16 cellular contexts compared by ENCODE assay signal in the genomic region with DNA sequence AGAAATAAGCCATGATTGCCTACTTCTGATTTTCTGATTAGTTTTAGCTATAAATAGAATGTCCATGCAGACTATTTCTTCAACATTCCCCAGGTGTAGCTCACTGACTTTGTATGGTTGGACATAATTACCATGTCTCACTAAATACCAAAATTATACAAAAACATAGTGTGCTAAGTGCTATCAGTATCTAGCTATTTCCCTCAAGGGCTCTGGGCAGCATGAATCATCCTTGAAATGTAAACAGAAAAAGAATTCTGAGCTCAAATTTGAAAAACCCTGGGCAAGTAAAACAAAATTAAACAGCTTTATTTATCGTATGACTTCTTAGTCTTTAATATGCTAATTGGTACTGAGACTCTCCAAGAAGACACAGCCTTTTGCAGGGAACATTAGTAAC.
DNase-seq lines count a peak whose midpoint lies in the region; ATAC-seq and TF ChIP-seq lines count a peak whose summit lies in the region.
"Had no signal": no experiment of that assay in that cellular context is flagged by ENCODE, and none has a peak within 500 bp of the region (broad histone marks: within the 10 kb centered on the region; RNA-seq: fewer than 3 reads in every experiment).

No MANE protein-coding gene starts in this region.

- DNase-seq in AG08396 (ENCODE audit: low spot score), result peak; percentile 66
- peak; percentile 38 for DNase-seq in brain microvascular endothelial cell
- peak; percentile 87 for DNase-seq in iris pigment epithelial cell (ENCODE audit: low read depth)
- DNase-seq in CD14-positive monocyte (ENCODE audit: low spot score), result no peak
- no peak for DNase-seq in Right ventricle myocardium superior
- DNase-seq in glomerular visceral epithelial cell (ENCODE audit: extremely low spot score), result no peak
- DNase-seq: esophagus squamous epithelium, GOT3, immature natural killer cell, NCI-H2029 treated with DMSO at 0.1 percent for 48 hours, NCI-H748 treated with DMSO at 0.1 percent for 48 hours, SHP77 treated with DMSO at 0.1 percent for 48 hours had no signal

- peaks cover 0 to 1% (median 0%) of the 10 kb centered on the region in 3 donors for H3K27me3 Mint-ChIP-seq in CD14-positive monocyte (ENCODE audit: low read depth in 3 of 3)
- H3K27me3 Mint-ChIP-seq: B cell had no signal

- intact Hi-C loops in CD14-positive monocyte (cut with micrococcal nuclease) (no loop called here), Right ventricle myocardium superior (cut with DNase I) (no loop called here)

- H3K9me3 ChIP-seq in HEK293 (ENCODE audit: control insufficient read depth, insufficient read depth, low read depth, low read length), result no peaks in the 10 kb centered on the region
- H3K9me3 ChIP-seq: esophagus squamous epithelium had no signal

- no peak overlapping the region for H3K4me3 Mint-ChIP-seq in CD14-positive monocyte
- H3K4me3 Mint-ChIP-seq: B cell, immature natural killer cell had no signal

- H3K4me1 ChIP-seq in HEK293 (ENCODE audit: control insufficient read depth, insufficient read depth, low read length), result no peaks in the 10 kb centered on the region

- POLR2A ChIA-PET in HEK293 (lab: Yijun Ruan, JAX), result no interaction called here

- no peak overlapping the region for H3K27ac ChIP-seq in HEK293 (ENCODE audit: extremely low read depth, low read depth, low read length)
- H3K27ac ChIP-seq in brain microvascular endothelial cell, result no peak overlapping the region
- H3K27ac ChIP-seq: esophagus squamous epithelium, KMS-11 had no signal

- H3K27ac Mint-ChIP-seq in CD14-positive monocyte, result no peak overlapping the region
- H3K27ac Mint-ChIP-seq: B cell, immature natural killer cell had no signal

- peaks cover 0 to 2% (median 0%) of the 10 kb centered on the region in 7 donors for H3K9me3 Mint-ChIP-seq in CD14-positive monocyte
- H3K9me3 Mint-ChIP-seq: immature natural killer cell had no signal

- ATAC-seq in Right ventricle myocardium superior (ENCODE audit: poor library complexity) (no peak), GM18861 (IDR thresholded peaks at IDR 0.05; ENCODE audit: unreplicated experiment) (no peak)

- H3K36me3 Mint-ChIP-seq in CD14-positive monocyte, result no peaks in the 10 kb centered on the region
- H3K36me3 Mint-ChIP-seq: immature natural killer cell had no signal

- in situ Hi-C loops in brain microvascular endothelial cell (cut with HindIII; ENCODE audit: low pct_ligation_motif_present, low sequenced_read_pairs), result no loop called here

- H3K4me1 Mint-ChIP-seq in CD14-positive monocyte, result no peaks in the 10 kb centered on the region
- H3K4me1 Mint-ChIP-seq: B cell, immature natural killer cell had no signal

- CTCF ChIA-PET in HEK293 (lab: Yijun Ruan, JAX), result interaction anchor here (1.3 kb wide), 1 partner anchor 279 kb away, joined by 3 read pairs; no protein-coding TSS in a partner anchor

- H3K4me3 ChIP-seq in HEK293 (ENCODE audit: low read depth, low read length) (no peak overlapping the region), brain microvascular endothelial cell (ENCODE audit: low read depth, low read length) (no peak overlapping the region)
- H3K4me3 ChIP-seq: esophagus squamous epithelium had no signal

- no peak for TF ChIP-seq CTCF in HEK293 (tag by site-specific recombination; IDR thresholded peaks at IDR 0.05)
- TF ChIP-seq CTCF in brain microvascular endothelial cell (IDR thresholded peaks at IDR 0.05; ENCODE audit: low read depth, low read length, missing control alignments), result no peak
- no peak for TF ChIP-seq CTCF in CD14-positive monocyte (IDR thresholded peaks at IDR 0.05)

- H3K36me3 ChIP-seq in HEK293 (ENCODE audit: control insufficient read depth in 2 of 2, insufficient read depth in 1 of 2, low read length in 2 of 2) (peaks cover 6 to 38% of the 10 kb centered on the region in 2 experiments; a peak in 2 of 3 replicates), brain microvascular endothelial cell (replicated peaks) (peaks cover 8% of the 10 kb centered on the region)

- no peaks in the 10 kb centered on the region for H3K27me3 ChIP-seq in brain microvascular endothelial cell (replicated peaks)
- H3K27me3 ChIP-seq: esophagus squamous epithelium had no signal

TF ChIP-seq in HEK293, 187 proteins besides CTCF, POLR2A, EP300 and RAD21:
- TF ChIP-seq, protein P1, sequence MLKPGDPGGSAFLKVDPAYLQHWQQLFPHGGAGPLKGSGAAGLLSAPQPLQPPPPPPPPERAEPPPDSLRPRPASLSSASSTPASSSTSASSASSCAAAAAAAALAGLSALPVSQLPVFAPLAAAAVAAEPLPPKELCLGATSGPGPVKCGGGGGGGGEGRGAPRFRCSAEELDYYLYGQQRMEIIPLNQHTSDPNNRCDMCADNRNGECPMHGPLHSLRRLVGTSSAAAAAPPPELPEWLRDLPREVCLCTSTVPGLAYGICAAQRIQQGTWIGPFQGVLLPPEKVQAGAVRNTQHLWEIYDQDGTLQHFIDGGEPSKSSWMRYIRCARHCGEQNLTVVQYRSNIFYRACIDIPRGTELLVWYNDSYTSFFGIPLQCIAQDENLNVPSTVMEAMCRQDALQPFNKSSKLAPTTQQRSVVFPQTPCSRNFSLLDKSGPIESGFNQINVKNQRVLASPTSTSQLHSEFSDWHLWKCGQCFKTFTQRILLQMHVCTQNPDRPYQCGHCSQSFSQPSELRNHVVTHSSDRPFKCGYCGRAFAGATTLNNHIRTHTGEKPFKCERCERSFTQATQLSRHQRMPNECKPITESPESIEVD (tag by site-specific recombination; IDR thresholded peaks at IDR 0.05), result 0 out of 2 replicates have a peak, but pooled peaks have one; percentile 15
- TF ChIP-seq ZSCAN23 (tag by site-specific recombination; IDR thresholded peaks at IDR 0.05), result no peak

Comparison
In these comparisons a context has a peak if more than half of its experiments do, and no peak if none do; other contexts are left out.
1. DNase-seq: peak in AG08396 (single experiment), brain microvascular endothelial cell (single experiment) and iris pigment epithelial cell (single experiment); none in CD14-positive monocyte (single experiment), Right ventricle myocardium superior (single experiment) and glomerular visceral epithelial cell (single experiment).